8 cellular contexts compared by ENCODE assay signal in genomic region chr1:25771246-25772114, GRCh38. TPM values are rescaled to one million over a fixed set of nuclear protein-coding genes. Genes with fewer than 3 reads are reported as not detected.
DNase-seq lines count a peak whose midpoint lies in the region; ATAC-seq, FAIRE-seq and TF ChIP-seq lines count a peak whose summit lies in the region.

No MANE protein-coding gene starts in this region.

- intact Hi-C loops in spleen (cut with DNase I; ENCODE audit: low total_unique reads) = no loop called here

- H3K27ac ChIP-seq in cardiac muscle cell (peak overlapping the region; percentile 92), spleen (peak overlapping the region in 7 of 8 donors; percentile 32 to 63 (median 46))

- no peak for TF ChIP-seq POLR2A in spleen (IDR thresholded peaks at IDR 0.05)

- FAIRE-seq in HTR-8/SVneo (lab: Jason Lieb, UNC) = no peak

- H3K27me3 ChIP-seq in cardiac muscle cell = no peaks in the 10 kb centered on the region
- H3K27me3 ChIP-seq in spleen (replicated peaks in 1 of 7) = no peaks in the 10 kb centered on the region

- peak; percentile 35 for DNase-seq in HTR-8/SVneo (ENCODE audit: insufficient read length, low spot score)
- peak; percentile 58 for DNase-seq in SK-N-DZ (ENCODE audit: low spot score)
- DNase-seq in cardiac muscle cell (ENCODE audit: low read depth in 1 of 2, low spot score in 1 of 2) = peak in 1 of 2 donors; percentile 41
- peak; percentile 84 for DNase-seq in spleen
- no peak for DNase-seq in NCI-H2029 (lab: John Stamatoyannopoulos, UW)

- no peak for ATAC-seq in HG02678 (IDR thresholded peaks at IDR 0.05; ENCODE audit: unreplicated experiment)
- ATAC-seq in HG03280 (IDR thresholded peaks at IDR 0.05; ENCODE audit: unreplicated experiment) = no peak
- no peak for ATAC-seq in HG03095 (IDR thresholded peaks at IDR 0.05; ENCODE audit: unreplicated experiment)

- H3K4me1 ChIP-seq in cardiac muscle cell (ENCODE audit: low read depth) (peaks cover 60% of the 10 kb centered on the region), spleen (peaks cover 19 to 64% (median 42%) of the 10 kb centered on the region in 6 donors)

- H3K4me3 ChIP-seq in cardiac muscle cell = no peak overlapping the region
- no peak overlapping the region for H3K4me3 ChIP-seq in spleen

- 25 to 36% (median 30%) methylated on average over 26 to 33 of the region's 33 CpGs for WGBS in spleen, 5 donors

- no peak for TF ChIP-seq CTCF in cardiac muscle cell (IDR thresholded peaks at IDR 0.05; ENCODE audit: low read depth, low read length)
- no peak for TF ChIP-seq CTCF in spleen (IDR thresholded peaks at IDR 0.05 in 8 of 11, conservative IDR thresholded peaks at IDR 0.05 in 3 of 11)

- H3K36me3 ChIP-seq in cardiac muscle cell = peaks cover 5% of the 10 kb centered on the region
- peaks cover 0 to 42% (median 1%) of the 10 kb centered on the region in 6 donors for H3K36me3 ChIP-seq in spleen

- H3K9me3 ChIP-seq in cardiac muscle cell (ENCODE audit: low read depth) = no peaks in the 10 kb centered on the region
- H3K9me3 ChIP-seq in spleen = no peaks in the 10 kb centered on the region

RNA-seq across cellular contexts. Expression of gene SELENON, which starts 28.5 kb away (rescaled TPM):
- polyA plus RNA-seq in SK-N-DZ (2014; cell fraction: cytosol; rRNA removed) = 25.5 and 29.9 TPM in 2 replicates
- polyA plus RNA-seq in SK-N-DZ (2014; cell fraction: nucleus; rRNA removed) = 13.7 and 16.4 TPM in 2 replicates
- total RNA-seq in cardiac muscle cell (97.3 and 123 TPM in 2 replicates), spleen (10 to 100 TPM; 41.4 to 80.9 (median 59.2) TPM)
- polyA plus RNA-seq in cardiac muscle cell (111 and 130 TPM in 2 replicates), spleen (10 to 100 TPM in 1 of 3 donors, 1 to 10 TPM in 2; 9.7 to 25.8 (median 9.7) TPM)

RNA-seq across cellular contexts. Expression of gene MTFR1L, which starts 48.3 kb away (rescaled TPM):
- polyA plus RNA-seq in SK-N-DZ (2014; cell fraction: cytosol; rRNA removed) = 41.3 and 45.7 TPM in 2 replicates
- 53.0 and 70.9 TPM in 2 replicates for polyA plus RNA-seq in SK-N-DZ (2014; cell fraction: nucleus; rRNA removed)
- total RNA-seq in cardiac muscle cell = 158 and 197 TPM in 2 replicates
- polyA plus RNA-seq in cardiac muscle cell = 251 and 266 TPM in 2 replicates
- total RNA-seq in spleen = 10 to 100 TPM; 44.6 to 74.7 (median 53.7) TPM
- 10 to 100 TPM; 32.1 to 44.3 (median 43.0) TPM for polyA plus RNA-seq in spleen
